23 cellular contexts compared by ENCODE assay signal in genomic region chr5:57370376-57370775, GRCh38.
"Had no signal": no experiment of that assay in that cellular context is flagged by ENCODE, and none has a peak within 500 bp of the region (broad histone marks: within the 10 kb centered on the region; RNA-seq: fewer than 3 reads in every experiment).

No MANE protein-coding gene starts in this region.

- H3K4me1 Mint-ChIP-seq: naive thymus-derived CD8-positive, alpha-beta T cell had no signal

- H3K4me3 ChIP-seq: dorsolateral prefrontal cortex, heart left ventricle, right atrium auricular region, sigmoid colon, skin epidermis, stomach, thoracic aorta, transverse colon had no signal

- H3K36me3 Mint-ChIP-seq: naive thymus-derived CD8-positive, alpha-beta T cell had no signal

- H3K27ac Mint-ChIP-seq: naive thymus-derived CD8-positive, alpha-beta T cell had no signal

- H3K4me3 Mint-ChIP-seq: naive thymus-derived CD8-positive, alpha-beta T cell had no signal

- ATAC-seq: esophagus mucosa; heart left ventricle; left lobe of liver; naive thymus-derived CD8-positive, alpha-beta T cell had no signal

- DNase-seq: cortex of kidney; dorsolateral prefrontal cortex; effector CD8-positive, alpha-beta T cell; heart left ventricle; hypothalamus; islet precursor cell; mammary epithelial cell; naive thymus-derived CD8-positive, alpha-beta T cell; posterior cingulate gyrus; sigmoid colon; stimulated activated CD4-positive, alpha-beta T cell treated with anti-CD3 and anti-CD28 coated beads, Interleukin-2, amount 100 ng/mL, for 24 hours; stimulated activated CD4-positive, alpha-beta T cell treated with anti-CD3 and anti-CD28 coated beads, Interleukin-4, amount 100 ng/mL, for 4 hours; stimulated activated naive CD4-positive, alpha-beta T cell; stomach; substantia nigra; transverse colon had no signal

- H3K27me3 ChIP-seq: dorsolateral prefrontal cortex, heart left ventricle, neutrophil, right atrium auricular region, sigmoid colon, stomach, transverse colon had no signal

- H3K36me3 ChIP-seq: heart left ventricle, neutrophil, right atrium auricular region, sigmoid colon, stomach, thoracic aorta, transverse colon had no signal

- FAIRE-seq: frontal cortex had no signal
